Comparison of ENCODE assay signal across 1 cellular context in the genomic region with DNA sequence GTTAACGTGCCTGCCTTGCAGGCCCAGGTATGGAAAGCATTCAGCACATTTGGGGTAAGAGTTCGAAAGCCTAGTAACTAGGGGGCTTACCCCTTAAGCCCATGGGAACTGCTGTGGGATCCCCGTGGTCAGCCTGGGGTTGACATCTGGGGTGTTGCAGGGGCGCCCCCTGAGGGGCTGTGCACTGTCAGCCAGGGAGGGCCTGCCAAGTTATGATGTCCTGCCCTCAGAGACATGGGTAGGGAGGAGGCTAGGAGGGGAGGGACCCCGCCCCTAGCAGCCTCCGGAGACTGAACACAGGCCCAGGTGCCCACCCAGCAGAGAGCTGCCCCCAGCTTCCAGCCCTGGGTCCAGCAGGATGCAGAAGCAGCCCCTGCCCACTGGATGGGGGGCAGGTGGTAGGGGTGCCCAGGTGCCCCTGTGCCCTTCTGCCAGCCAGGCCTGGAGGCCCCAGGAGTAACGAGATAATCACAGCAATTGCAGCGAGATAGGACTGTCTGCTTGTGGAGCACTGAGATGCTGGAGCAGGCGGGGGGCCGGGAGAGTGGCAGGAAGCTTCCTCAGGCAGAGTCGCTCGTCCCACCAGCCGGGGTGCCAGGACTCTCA.
TF ChIP-seq lines count a peak whose summit lies in the region.

No MANE protein-coding gene starts in this region.

TF ChIP-seq in WTC11, 78 proteins besides CTCF, POLR2A, EP300 and RAD21 (continued from another document):
- TF ChIP-seq, protein P1, sequence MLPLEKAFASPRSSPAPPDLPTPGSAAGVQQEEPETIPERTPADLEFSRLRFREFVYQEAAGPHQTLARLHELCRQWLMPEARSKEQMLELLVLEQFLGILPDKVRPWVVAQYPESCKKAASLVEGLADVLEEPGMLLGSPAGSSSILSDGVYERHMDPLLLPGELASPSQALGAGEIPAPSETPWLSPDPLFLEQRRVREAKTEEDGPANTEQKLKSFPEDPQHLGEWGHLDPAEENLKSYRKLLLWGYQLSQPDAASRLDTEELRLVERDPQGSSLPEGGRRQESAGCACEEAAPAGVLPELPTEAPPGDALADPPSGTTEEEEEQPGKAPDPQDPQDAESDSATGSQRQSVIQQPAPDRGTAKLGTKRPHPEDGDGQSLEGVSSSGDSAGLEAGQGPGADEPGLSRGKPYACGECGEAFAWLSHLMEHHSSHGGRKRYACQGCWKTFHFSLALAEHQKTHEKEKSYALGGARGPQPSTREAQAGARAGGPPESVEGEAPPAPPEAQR (CRISPR knock-in tag; IDR thresholded peaks at IDR 0.05), result no peak
- TF ChIP-seq, protein P2, sequence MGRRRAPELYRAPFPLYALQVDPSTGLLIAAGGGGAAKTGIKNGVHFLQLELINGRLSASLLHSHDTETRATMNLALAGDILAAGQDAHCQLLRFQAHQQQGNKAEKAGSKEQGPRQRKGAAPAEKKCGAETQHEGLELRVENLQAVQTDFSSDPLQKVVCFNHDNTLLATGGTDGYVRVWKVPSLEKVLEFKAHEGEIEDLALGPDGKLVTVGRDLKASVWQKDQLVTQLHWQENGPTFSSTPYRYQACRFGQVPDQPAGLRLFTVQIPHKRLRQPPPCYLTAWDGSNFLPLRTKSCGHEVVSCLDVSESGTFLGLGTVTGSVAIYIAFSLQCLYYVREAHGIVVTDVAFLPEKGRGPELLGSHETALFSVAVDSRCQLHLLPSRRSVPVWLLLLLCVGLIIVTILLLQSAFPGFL (CRISPR knock-in tag; IDR thresholded peaks at IDR 0.05; ENCODE audit: borderline replicate concordance), result no peak
- TF ChIP-seq CREM (CRISPR knock-in tag; IDR thresholded peaks at IDR 0.05) (no peak), GTF2I (CRISPR knock-in tag; conservative IDR thresholded peaks at IDR 0.05) (no peak), NR3C1 (CRISPR knock-in tag; conservative IDR thresholded peaks at IDR 0.05; ENCODE audit: low read depth) (no peak), HMGA2 (CRISPR knock-in tag; IDR thresholded peaks at IDR 0.05) (no peak), NFE2L1 (CRISPR knock-in tag; IDR thresholded peaks at IDR 0.05) (no peak), ZNF138 (CRISPR knock-in tag; conservative IDR thresholded peaks at IDR 0.05) (no peak), ZNF396 (CRISPR knock-in tag; IDR thresholded peaks at IDR 0.05; ENCODE audit: borderline replicate concordance) (no peak)
- TF ChIP-seq, protein P3, sequence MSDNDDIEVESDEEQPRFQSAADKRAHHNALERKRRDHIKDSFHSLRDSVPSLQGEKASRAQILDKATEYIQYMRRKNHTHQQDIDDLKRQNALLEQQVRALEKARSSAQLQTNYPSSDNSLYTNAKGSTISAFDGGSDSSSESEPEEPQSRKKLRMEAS (CRISPR knock-in tag; IDR thresholded peaks at IDR 0.05), result no peak
- TF ChIP-seq, protein P4, sequence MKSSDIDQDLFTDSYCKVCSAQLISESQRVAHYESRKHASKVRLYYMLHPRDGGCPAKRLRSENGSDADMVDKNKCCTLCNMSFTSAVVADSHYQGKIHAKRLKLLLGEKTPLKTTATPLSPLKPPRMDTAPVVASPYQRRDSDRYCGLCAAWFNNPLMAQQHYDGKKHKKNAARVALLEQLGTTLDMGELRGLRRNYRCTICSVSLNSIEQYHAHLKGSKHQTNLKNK (CRISPR knock-in tag; IDR thresholded peaks at IDR 0.05), result no peak
- TF ChIP-seq, protein P5, sequence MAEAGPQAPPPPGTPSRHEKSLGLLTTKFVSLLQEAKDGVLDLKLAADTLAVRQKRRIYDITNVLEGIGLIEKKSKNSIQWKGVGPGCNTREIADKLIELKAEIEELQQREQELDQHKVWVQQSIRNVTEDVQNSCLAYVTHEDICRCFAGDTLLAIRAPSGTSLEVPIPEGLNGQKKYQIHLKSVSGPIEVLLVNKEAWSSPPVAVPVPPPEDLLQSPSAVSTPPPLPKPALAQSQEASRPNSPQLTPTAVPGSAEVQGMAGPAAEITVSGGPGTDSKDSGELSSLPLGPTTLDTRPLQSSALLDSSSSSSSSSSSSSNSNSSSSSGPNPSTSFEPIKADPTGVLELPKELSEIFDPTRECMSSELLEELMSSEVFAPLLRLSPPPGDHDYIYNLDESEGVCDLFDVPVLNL (CRISPR knock-in tag; IDR thresholded peaks at IDR 0.05; ENCODE audit: borderline replicate concordance, low read depth), result no peak
- TF ChIP-seq, protein P6, sequence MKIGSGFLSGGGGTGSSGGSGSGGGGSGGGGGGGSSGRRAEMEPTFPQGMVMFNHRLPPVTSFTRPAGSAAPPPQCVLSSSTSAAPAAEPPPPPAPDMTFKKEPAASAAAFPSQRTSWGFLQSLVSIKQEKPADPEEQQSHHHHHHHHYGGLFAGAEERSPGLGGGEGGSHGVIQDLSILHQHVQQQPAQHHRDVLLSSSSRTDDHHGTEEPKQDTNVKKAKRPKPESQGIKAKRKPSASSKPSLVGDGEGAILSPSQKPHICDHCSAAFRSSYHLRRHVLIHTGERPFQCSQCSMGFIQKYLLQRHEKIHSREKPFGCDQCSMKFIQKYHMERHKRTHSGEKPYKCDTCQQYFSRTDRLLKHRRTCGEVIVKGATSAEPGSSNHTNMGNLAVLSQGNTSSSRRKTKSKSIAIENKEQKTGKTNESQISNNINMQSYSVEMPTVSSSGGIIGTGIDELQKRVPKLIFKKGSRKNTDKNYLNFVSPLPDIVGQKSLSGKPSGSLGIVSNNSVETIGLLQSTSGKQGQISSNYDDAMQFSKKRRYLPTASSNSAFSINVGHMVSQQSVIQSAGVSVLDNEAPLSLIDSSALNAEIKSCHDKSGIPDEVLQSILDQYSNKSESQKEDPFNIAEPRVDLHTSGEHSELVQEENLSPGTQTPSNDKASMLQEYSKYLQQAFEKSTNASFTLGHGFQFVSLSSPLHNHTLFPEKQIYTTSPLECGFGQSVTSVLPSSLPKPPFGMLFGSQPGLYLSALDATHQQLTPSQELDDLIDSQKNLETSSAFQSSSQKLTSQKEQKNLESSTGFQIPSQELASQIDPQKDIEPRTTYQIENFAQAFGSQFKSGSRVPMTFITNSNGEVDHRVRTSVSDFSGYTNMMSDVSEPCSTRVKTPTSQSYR (CRISPR knock-in tag; IDR thresholded peaks at IDR 0.05), result no peak
- TF ChIP-seq, protein P7, sequence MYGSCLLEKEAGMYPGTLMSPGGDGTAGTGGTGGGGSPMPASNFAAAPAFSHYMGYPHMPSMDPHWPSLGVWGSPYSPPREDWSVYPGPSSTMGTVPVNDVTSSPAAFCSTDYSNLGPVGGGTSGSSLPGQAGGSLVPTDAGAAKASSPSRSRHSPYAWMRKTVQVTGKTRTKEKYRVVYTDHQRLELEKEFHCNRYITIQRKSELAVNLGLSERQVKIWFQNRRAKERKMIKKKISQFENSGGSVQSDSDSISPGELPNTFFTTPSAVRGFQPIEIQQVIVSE (CRISPR knock-in tag; IDR thresholded peaks at IDR 0.05; ENCODE audit: borderline replicate concordance), result no peak
